ENCODE assay signal across 16 cellular contexts in genomic region chr15:48560321-48561051, GRCh38.
A peak's percentile ranks its signal among the peaks of the same experiment; 100 is the strongest.
DNase-seq lines count a peak whose midpoint lies in the region; ATAC-seq and TF ChIP-seq lines count a peak whose summit lies in the region.
"Had no signal": no experiment of that assay in that cellular context is flagged by ENCODE, and none has a peak within 500 bp of the region (broad histone marks: within the 10 kb centered on the region; RNA-seq: fewer than 3 reads in every experiment).

No MANE protein-coding gene starts in this region.

- TF ChIP-seq EP300 in gastroesophageal sphincter (IDR thresholded peaks at IDR 0.05), result no peak

- H3K4me3 Mint-ChIP-seq in natural killer cell, result no peak overlapping the region
- H3K4me3 Mint-ChIP-seq: activated naive CD8-positive, alpha-beta T cell treated with anti-CD3 and anti-CD28 coated beads, Interleukin-2, amount 10 ng/mL, durations not matched to agents 7 days and 5 days; nephron progenitor cell had no signal

- H3K27ac ChIP-seq in gastroesophageal sphincter (peak overlapping the region; percentile 60 to 86 (median 80)), thoracic aorta (peak overlapping the region; percentile 67 to 74)

- 81 to 91% methylated on average over 4 to 7 of the region's 7 CpGs for WGBS in gastroesophageal sphincter (ENCODE audit: low coverage in 1 of 2), 2 donors
- 70 to 71% methylated on average over 7 of the region's 7 CpGs for WGBS in lower leg skin, 2 donors

- no peaks in the 10 kb centered on the region for H3K27me3 ChIP-seq in gastroesophageal sphincter
- no peaks in the 10 kb centered on the region for H3K27me3 ChIP-seq in thoracic aorta (replicated peaks; ENCODE audit: insufficient read depth)
- H3K27me3 ChIP-seq: gastrocnemius medialis had no signal

- H3K4me3 ChIP-seq in gastroesophageal sphincter, result no peak overlapping the region
- H3K4me3 ChIP-seq in thoracic aorta, result no peak overlapping the region
- no peak overlapping the region for H3K4me3 ChIP-seq in lower leg skin (ENCODE audit: low read depth, poor library complexity, severe bottlenecking)
- H3K4me3 ChIP-seq: gastrocnemius medialis, skin epidermis had no signal

- intact Hi-C loops in natural killer cell (cut with micrococcal nuclease) (no loop called here), lower leg skin (cut with DNase I; ENCODE audit: low total_unique reads) (no loop called here)

- H3K36me3 ChIP-seq in gastroesophageal sphincter (no peaks in the 10 kb centered on the region), thoracic aorta (no peaks in the 10 kb centered on the region)
- H3K36me3 ChIP-seq: gastrocnemius medialis had no signal

- H3K9me3 Mint-ChIP-seq in natural killer cell, result no peaks in the 10 kb centered on the region
- H3K9me3 Mint-ChIP-seq: activated naive CD8-positive, alpha-beta T cell treated with anti-CD3 and anti-CD28 coated beads, Interleukin-2, amount 10 ng/mL, durations not matched to agents 7 days and 5 days; nephron progenitor cell had no signal

- H3K36me3 Mint-ChIP-seq in natural killer cell, result no peaks in the 10 kb centered on the region
- H3K36me3 Mint-ChIP-seq: activated naive CD8-positive, alpha-beta T cell treated with anti-CD3 and anti-CD28 coated beads, Interleukin-2, amount 10 ng/mL, durations not matched to agents 7 days and 5 days had no signal

- peaks cover 28 to 89% (median 31%) of the 10 kb centered on the region in 3 donors for H3K4me1 ChIP-seq in gastroesophageal sphincter
- peaks cover 40 to 58% of the 10 kb centered on the region in 2 donors for H3K4me1 ChIP-seq in thoracic aorta (ENCODE audit: control insufficient read depth in 1 of 2, low read depth in 2 of 2)
- H3K4me1 ChIP-seq: gastrocnemius medialis had no signal

- no peak for DNase-seq in thoracic aorta (ENCODE audit: low spot score)
- DNase-seq in natural killer cell, result no peak
- no peak for DNase-seq in nucleus accumbens (lab: John Stamatoyannopoulos, UW)
- no peak for DNase-seq in lower leg skin (ENCODE audit: low spot score in 2 of 2)
- DNase-seq: activated naive CD8-positive, alpha-beta T cell treated with anti-CD3 and anti-CD28 coated beads, Interleukin-2, amount 10 ng/mL, durations not matched to agents 7 days and 5 days; gastrocnemius medialis; kidney; NCI-H187; NCI-H774; nephron progenitor cell; trophoblast cell had no signal

- peaks cover 0 to 12% of the 10 kb centered on the region in 2 donors for H3K27me3 Mint-ChIP-seq in natural killer cell (ENCODE audit: low read depth in 2 of 2)

- H3K9me3 ChIP-seq in gastroesophageal sphincter, result no peaks in the 10 kb centered on the region
- no peaks in the 10 kb centered on the region for H3K9me3 ChIP-seq in thoracic aorta
- H3K9me3 ChIP-seq: gastrocnemius medialis had no signal

- no peaks in the 10 kb centered on the region for H3K4me1 Mint-ChIP-seq in natural killer cell
- H3K4me1 Mint-ChIP-seq: activated naive CD8-positive, alpha-beta T cell treated with anti-CD3 and anti-CD28 coated beads, Interleukin-2, amount 10 ng/mL, durations not matched to agents 7 days and 5 days had no signal

- no peak overlapping the region for H3K27ac Mint-ChIP-seq in natural killer cell
- H3K27ac Mint-ChIP-seq: activated naive CD8-positive, alpha-beta T cell treated with anti-CD3 and anti-CD28 coated beads, Interleukin-2, amount 10 ng/mL, durations not matched to agents 7 days and 5 days; nephron progenitor cell had no signal

- ATAC-seq in GM19023 (IDR thresholded peaks at IDR 0.05; ENCODE audit: unreplicated experiment) (peak; percentile 87), HG03565 (IDR thresholded peaks at IDR 0.05; ENCODE audit: unreplicated experiment) (peak; percentile 77), gastroesophageal sphincter (peak; percentile 67), thoracic aorta (ENCODE audit: insufficient number of reproducible peaks, low FRiP score, low read depth) (peak; percentile 65), natural killer cell (no peak), GM21825 (IDR thresholded peaks at IDR 0.05; ENCODE audit: unreplicated experiment) (no peak)
- ATAC-seq: gastrocnemius medialis had no signal

- TF ChIP-seq CTCF in gastroesophageal sphincter (IDR thresholded peaks at IDR 0.05) (no peak), thoracic aorta (IDR thresholded peaks at IDR 0.05) (no peak), natural killer cell (IDR thresholded peaks at IDR 0.05) (no peak), lower leg skin (IDR thresholded peaks at IDR 0.05) (no peak)

- TF ChIP-seq POLR2A in gastroesophageal sphincter (IDR thresholded peaks at IDR 0.05) (no peak), lower leg skin (IDR thresholded peaks at IDR 0.05) (no peak)

Comparison
In these comparisons a context has a peak if more than half of its experiments do, and no peak if none do; other contexts are left out.
1. ATAC-seq: peak in GM19023 (single experiment), HG03565 (single experiment), gastroesophageal sphincter (single experiment) and thoracic aorta (single experiment); none in natural killer cell (0 of 3) and GM21825 (single experiment).